ENCODE assay signal across 9 cellular contexts in the genomic region with DNA sequence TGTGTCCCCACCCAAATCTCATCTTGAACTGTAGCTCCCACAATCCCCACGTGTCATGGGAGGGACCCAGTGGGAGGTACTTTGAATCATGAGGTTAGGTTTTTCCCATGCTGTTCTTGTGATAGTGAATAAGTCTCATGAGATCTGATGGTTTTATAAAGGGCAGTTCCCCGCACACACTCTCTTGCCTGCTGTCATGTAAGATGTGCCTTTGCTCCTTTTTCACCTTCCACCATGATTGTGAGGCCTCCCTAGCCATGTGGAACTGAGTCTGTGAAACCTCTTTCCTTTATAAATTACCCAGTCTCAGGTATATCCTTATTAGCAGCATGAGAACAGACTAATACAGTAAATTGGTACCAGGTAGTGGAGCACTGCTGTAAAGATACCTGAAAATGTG. TPM values are rescaled to one million over a fixed set of nuclear protein-coding genes. Genes with fewer than 3 reads are reported as not detected.
DNase-seq lines count a peak whose midpoint lies in the region; ATAC-seq and TF ChIP-seq lines count a peak whose summit lies in the region.
"Not testable (repeated sequence)": the region's sequence is repeated elsewhere in the genome, so short reads cannot be mapped to it uniquely, and the experiment has no call there.
"Had no signal": no experiment of that assay in that cellular context is flagged by ENCODE, and none has a peak within 500 bp of the region (broad histone marks: within the 10 kb centered on the region; RNA-seq: fewer than 3 reads in every experiment).

No MANE protein-coding gene starts in this region.

- H3K9me3 Mint-ChIP-seq in activated T-helper 2 cell treated with anti-CD3 and anti-CD28 coated beads, Interferon-gamma antibody, Interleukin-2, Interleukin-4, amounts not matched to agents 10 μg/mL and 5 μg/mL and 100 μg/mL, durations not matched to agents 14 hours and 24 hours and 36 hours: peaks cover 37% of the 10 kb centered on the region

- H3K4me3 Mint-ChIP-seq in activated T-helper 2 cell treated with anti-CD3 and anti-CD28 coated beads, Interferon-gamma antibody, Interleukin-2, Interleukin-4, amounts not matched to agents 10 μg/mL and 5 μg/mL and 100 μg/mL, durations not matched to agents 14 hours and 24 hours and 36 hours (ENCODE audit: low read depth): not testable (repeated sequence)

- H3K36me3 ChIP-seq in RWPE2 (ENCODE audit: low read depth); effector memory CD4-positive, alpha-beta T cell (ENCODE audit: control insufficient read depth, insufficient read depth, low read length): not testable (repeated sequence)

- not testable (repeated sequence) for H3K4me1 ChIP-seq in RWPE2 (ENCODE audit: insufficient read depth, poor library complexity, severe bottlenecking)
- H3K4me1 ChIP-seq in effector memory CD4-positive, alpha-beta T cell (ENCODE audit: control insufficient read depth, insufficient read depth, low read length, poor library complexity, severe bottlenecking): peaks cover 24% of the 10 kb centered on the region

- ATAC-seq in RWPE2 (ENCODE audit: low read depth): not testable (repeated sequence)

- peaks cover 47% of the 10 kb centered on the region for H3K4me1 Mint-ChIP-seq in activated T-helper 2 cell treated with anti-CD3 and anti-CD28 coated beads, Interferon-gamma antibody, Interleukin-2, Interleukin-4, amounts not matched to agents 10 μg/mL and 5 μg/mL and 100 μg/mL, durations not matched to agents 14 hours and 24 hours and 36 hours (ENCODE audit: low read depth)

- not testable (repeated sequence) for H3K4me3 ChIP-seq in RWPE2 (ENCODE audit: severe bottlenecking); effector memory CD4-positive, alpha-beta T cell (ENCODE audit: insufficient read depth, low read depth, low read length, poor library complexity, severe bottlenecking)

- intact Hi-C loops in activated T-helper 2 cell treated with anti-CD3 and anti-CD28 coated beads, Interferon-gamma antibody, Interleukin-2, Interleukin-4, amounts not matched to agents 10 μg/mL and 5 μg/mL and 100 μg/mL, durations not matched to agents 14 hours and 24 hours and 36 hours (cut with micrococcal nuclease): not testable (repeated sequence)

- peak overlapping the region; percentile 24 for H3K27ac Mint-ChIP-seq in activated T-helper 2 cell treated with anti-CD3 and anti-CD28 coated beads, Interferon-gamma antibody, Interleukin-2, Interleukin-4, amounts not matched to agents 10 μg/mL and 5 μg/mL and 100 μg/mL, durations not matched to agents 14 hours and 24 hours and 36 hours

- H3K36me3 Mint-ChIP-seq in activated T-helper 2 cell treated with anti-CD3 and anti-CD28 coated beads, Interferon-gamma antibody, Interleukin-2, Interleukin-4, amounts not matched to agents 10 μg/mL and 5 μg/mL and 100 μg/mL, durations not matched to agents 14 hours and 24 hours and 36 hours (ENCODE audit: low read depth): peaks cover 76% of the 10 kb centered on the region

- not testable (repeated sequence) for DNase-seq in RWPE2 (ENCODE audit: low spot score); activated T-helper 2 cell treated with anti-CD3 and anti-CD28 coated beads, Interferon-gamma antibody, Interleukin-2, Interleukin-4, amounts not matched to agents 10 μg/mL and 5 μg/mL and 100 μg/mL, durations not matched to agents 14 hours and 24 hours and 36 hours (ENCODE audit: low spot score); effector memory CD4-positive, alpha-beta T cell
- peak; percentile 35 for DNase-seq in activated CD8-positive, alpha-beta memory T cell treated with anti-CD3 and anti-CD28 coated beads for 24 hours
- DNase-seq in stimulated activated CD8-positive, alpha-beta memory T cell treated with anti-CD3 and anti-CD28 coated beads, Interleukin-4, amount 100 ng/mL, for 48 hours: peak; percentile 23

- H3K27me3 ChIP-seq in RWPE2 (ENCODE audit: insufficient read depth, poor library complexity, severe bottlenecking); effector memory CD4-positive, alpha-beta T cell (replicated peaks; ENCODE audit: control insufficient read depth, insufficient read depth, low read length, poor library complexity, severe bottlenecking): not testable (repeated sequence)

- TF ChIP-seq CTCF in RWPE2 (IDR thresholded peaks at IDR 0.05; ENCODE audit: poor library complexity, severe bottlenecking): not testable (repeated sequence)

- H3K9me3 ChIP-seq in RWPE2 (ENCODE audit: severe bottlenecking); effector memory CD4-positive, alpha-beta T cell (ENCODE audit: control insufficient read depth, low read length): not testable (repeated sequence)

- not testable (repeated sequence) for H3K27me3 Mint-ChIP-seq in activated T-helper 2 cell treated with anti-CD3 and anti-CD28 coated beads, Interferon-gamma antibody, Interleukin-2, Interleukin-4, amounts not matched to agents 10 μg/mL and 5 μg/mL and 100 μg/mL, durations not matched to agents 14 hours and 24 hours and 36 hours (ENCODE audit: low read depth)

- peak overlapping the region; percentile 16 for H3K27ac ChIP-seq in RWPE2 (ENCODE audit: poor library complexity, severe bottlenecking)
- peak overlapping the region; percentile 49 for H3K27ac ChIP-seq in effector memory CD4-positive, alpha-beta T cell (ENCODE audit: insufficient read depth, low read length, poor library complexity, severe bottlenecking)

RNA-seq across cellular contexts. Expression of a gene that starts 13.3 kb away (rescaled TPM):
- total RNA-seq in activated T-helper 2 cell treated with anti-CD3 and anti-CD28 coated beads, Interferon-gamma antibody, Interleukin-2, Interleukin-4, amounts not matched to agents 10 μg/mL and 5 μg/mL and 100 μg/mL, durations not matched to agents 14 hours and 24 hours and 36 hours: 237 and 241 TPM in 2 replicates
- total RNA-seq: A172, A673, GM23248, H7 had no signal
